In genomic region chr14:78644824-78645559, GRCh38 we compare ENCODE assay signal across 11 cellular contexts.
"Had no signal": no experiment of that assay in that cellular context is flagged by ENCODE, and none has a peak within 500 bp of the region (broad histone marks: within the 10 kb centered on the region; RNA-seq: fewer than 3 reads in every experiment).

No MANE protein-coding gene starts in this region.

- H3K4me3 ChIP-seq: lung had no signal

- DNase-seq: activated B cell treated with CpG ODN at 0.5 μM for 24 hours; activated CD4-positive, alpha-beta memory T cell treated with anti-CD3 and anti-CD28 coated beads, Interleukin-2, amount 10 ng/mL, durations not matched to agents 7 days and 5 days; activated CD4-positive, alpha-beta T cell treated with anti-CD3 and anti-CD28 coated beads for 4 hours; activated CD8-positive, alpha-beta memory T cell treated with anti-CD3 and anti-CD28 coated beads, Interleukin-2, amount 10 ng/mL, durations not matched to agents 7 days and 5 days; effector memory CD4-positive, alpha-beta T cell; hippocampal formation; kidney; midbrain; stimulated activated naive CD4-positive, alpha-beta T cell had no signal

- FAIRE-seq: kidney, TTC549 had no signal
